Comparison of ENCODE assay signal across 6 cellular contexts in the genomic region with DNA sequence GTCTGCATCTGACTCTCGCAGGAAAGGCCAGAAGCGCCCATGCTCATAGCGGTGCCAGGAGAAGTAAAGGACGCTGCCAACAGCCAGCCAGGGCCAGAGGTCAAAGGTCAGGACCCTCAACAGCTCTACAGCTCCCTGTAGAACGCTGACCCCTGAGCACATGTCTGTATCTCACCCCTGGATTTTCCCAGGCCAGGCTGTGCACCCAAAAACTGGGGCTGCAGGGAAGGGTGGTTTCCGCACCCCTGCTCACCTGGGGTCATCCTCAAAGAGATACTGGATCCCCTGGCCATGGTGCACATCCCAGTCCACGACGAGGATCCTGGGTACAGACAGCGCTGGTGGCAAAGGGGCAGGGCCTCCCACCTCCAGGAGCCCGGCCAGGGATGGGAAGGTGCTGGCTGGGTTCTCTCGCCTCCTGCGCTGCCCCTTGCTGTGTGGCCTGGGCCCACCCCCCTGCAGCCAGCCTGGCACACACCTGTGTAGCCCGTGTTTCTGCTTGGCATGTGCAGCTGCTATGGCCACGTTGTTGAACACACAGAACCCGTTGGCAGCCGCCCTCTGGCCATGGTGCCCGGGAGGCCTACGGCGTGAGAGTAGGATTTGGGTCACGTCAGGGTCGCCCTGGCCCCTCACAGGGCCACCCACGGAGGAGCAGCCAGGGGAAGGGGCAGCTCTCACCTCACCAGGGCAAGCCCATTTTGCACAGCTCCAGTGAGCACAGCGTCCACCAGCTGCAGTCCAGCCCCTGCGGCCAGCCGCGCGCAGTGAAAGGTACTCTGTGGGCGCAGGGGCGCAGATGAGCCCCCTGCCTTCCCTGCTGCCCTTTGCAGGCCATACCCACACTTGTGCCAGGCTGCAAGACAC. TPM values are rescaled to one million over a fixed set of nuclear protein-coding genes. Genes with fewer than 3 reads are reported as not detected.
DNase-seq lines count a peak whose midpoint lies in the region; ATAC-seq and TF ChIP-seq lines count a peak whose summit lies in the region.

No MANE protein-coding gene starts in this region.

- no peak for TF ChIP-seq CTCF in nephron progenitor cell (IDR thresholded peaks at IDR 0.05)

- CTCF ChIA-PET in activated CD4-positive, alpha-beta memory T cell treated with anti-CD3 and anti-CD28 coated beads, Interleukin-2, amount 10 ng/mL, durations not matched to agents 7 days and 5 days (lab: Charles Lee), result interaction anchor here (1.9 to 3.4 kb wide), 3 partner anchors 7 to 276 kb away, joined by 6 to 25 read pairs (median 10); partner anchors contain the start of gene SCO2

- ATAC-seq in HG02973 (IDR thresholded peaks at IDR 0.05; ENCODE audit: unreplicated experiment), result no peak

- no peak overlapping the region for H3K27ac Mint-ChIP-seq in activated CD4-positive, alpha-beta memory T cell treated with anti-CD3 and anti-CD28 coated beads, Interleukin-2, amount 10 ng/mL, durations not matched to agents 7 days and 5 days
- H3K27ac Mint-ChIP-seq in nephron progenitor cell, result no peak overlapping the region

- peak overlapping the region; percentile 82 for H3K4me3 Mint-ChIP-seq in activated CD4-positive, alpha-beta memory T cell treated with anti-CD3 and anti-CD28 coated beads, Interleukin-2, amount 10 ng/mL, durations not matched to agents 7 days and 5 days
- H3K4me3 Mint-ChIP-seq in nephron progenitor cell, result peak overlapping the region; percentile 77

- no peaks in the 10 kb centered on the region for H3K27me3 Mint-ChIP-seq in activated CD4-positive, alpha-beta memory T cell treated with anti-CD3 and anti-CD28 coated beads, Interleukin-2, amount 10 ng/mL, durations not matched to agents 7 days and 5 days
- no peaks in the 10 kb centered on the region for H3K27me3 Mint-ChIP-seq in nephron progenitor cell (ENCODE audit: low read depth, poor library complexity)

- H3K9me3 Mint-ChIP-seq in activated CD4-positive, alpha-beta memory T cell treated with anti-CD3 and anti-CD28 coated beads, Interleukin-2, amount 10 ng/mL, durations not matched to agents 7 days and 5 days, result no peaks in the 10 kb centered on the region
- no peaks in the 10 kb centered on the region for H3K9me3 Mint-ChIP-seq in nephron progenitor cell

- peak; percentile 16 for TF ChIP-seq POLR2A in GM18951 (IDR thresholded peaks at IDR 0.05; ENCODE audit: extremely low read depth, insufficient read depth, insufficient read length)

- POLR2A ChIA-PET in activated CD4-positive, alpha-beta memory T cell treated with anti-CD3 and anti-CD28 coated beads, Interleukin-2, amount 10 ng/mL, durations not matched to agents 7 days and 5 days (lab: Charles Lee), result interaction anchor here (1.0 to 3.2 kb wide), 7 partner anchors 8 to 281 kb away, joined by 3 to 21 read pairs (median 13); partner anchors contain the start of genes MAPK11, MAPK12 and SCO2

- DNase-seq in activated CD4-positive, alpha-beta memory T cell treated with anti-CD3 and anti-CD28 coated beads, Interleukin-2, amount 10 ng/mL, durations not matched to agents 7 days and 5 days, result no peak
- DNase-seq in nephron progenitor cell, result no peak
- DNase-seq in mesenteric fat pad (ENCODE audit: low spot score), result no peak
- no peak for DNase-seq in putamen (ENCODE audit: low spot score)

- in situ Hi-C loops in GM18951 (cut with MboI; ENCODE audit: low sequenced_read_pairs, unreplicated experiment), result no loop called here

- peaks cover 11% of the 10 kb centered on the region for H3K36me3 Mint-ChIP-seq in activated CD4-positive, alpha-beta memory T cell treated with anti-CD3 and anti-CD28 coated beads, Interleukin-2, amount 10 ng/mL, durations not matched to agents 7 days and 5 days (ENCODE audit: low read depth)
- no peaks in the 10 kb centered on the region for H3K36me3 Mint-ChIP-seq in nephron progenitor cell (ENCODE audit: low read depth)

- H3K4me1 Mint-ChIP-seq in activated CD4-positive, alpha-beta memory T cell treated with anti-CD3 and anti-CD28 coated beads, Interleukin-2, amount 10 ng/mL, durations not matched to agents 7 days and 5 days, result peaks cover 36% of the 10 kb centered on the region
- H3K4me1 Mint-ChIP-seq in nephron progenitor cell, result peaks cover 26% of the 10 kb centered on the region

RNA-seq across cellular contexts. Expression of gene HDAC10, which starts 1.4 kb away (rescaled TPM):
- total RNA-seq in activated CD4-positive, alpha-beta memory T cell treated with anti-CD3 and anti-CD28 coated beads, Interleukin-2, amount 10 ng/mL, durations not matched to agents 7 days and 5 days, result 10 to 100 TPM; 83.7 to 90.0 TPM
- total RNA-seq in mesenteric fat pad, result 24.4 TPM

RNA-seq across cellular contexts. Expression of gene TUBGCP6, which starts 4.8 kb away (rescaled TPM):
- 10 to 100 TPM; 50.6 to 53.9 TPM for total RNA-seq in activated CD4-positive, alpha-beta memory T cell treated with anti-CD3 and anti-CD28 coated beads, Interleukin-2, amount 10 ng/mL, durations not matched to agents 7 days and 5 days
- total RNA-seq in mesenteric fat pad, result 27.6 TPM

RNA-seq across cellular contexts. Expression of gene MAPK12, which starts 11.9 kb away (rescaled TPM):
- 1 to 10 TPM; 4.8 to 5.8 TPM for total RNA-seq in activated CD4-positive, alpha-beta memory T cell treated with anti-CD3 and anti-CD28 coated beads, Interleukin-2, amount 10 ng/mL, durations not matched to agents 7 days and 5 days
- 20.0 TPM for total RNA-seq in mesenteric fat pad

RNA-seq across cellular contexts. Expression of gene MAPK11, which starts 20.6 kb away (rescaled TPM):
- 10 to 100 TPM; 13.4 to 14.2 TPM for total RNA-seq in activated CD4-positive, alpha-beta memory T cell treated with anti-CD3 and anti-CD28 coated beads, Interleukin-2, amount 10 ng/mL, durations not matched to agents 7 days and 5 days
- total RNA-seq in mesenteric fat pad, result 24.2 TPM

RNA-seq across cellular contexts. Expression of gene SELENOO, which starts 48.8 kb away (rescaled TPM):
- total RNA-seq in activated CD4-positive, alpha-beta memory T cell treated with anti-CD3 and anti-CD28 coated beads, Interleukin-2, amount 10 ng/mL, durations not matched to agents 7 days and 5 days, result 10 to 100 TPM; 21.5 TPM
- total RNA-seq in mesenteric fat pad, result 23.8 TPM
